In the genomic region with DNA sequence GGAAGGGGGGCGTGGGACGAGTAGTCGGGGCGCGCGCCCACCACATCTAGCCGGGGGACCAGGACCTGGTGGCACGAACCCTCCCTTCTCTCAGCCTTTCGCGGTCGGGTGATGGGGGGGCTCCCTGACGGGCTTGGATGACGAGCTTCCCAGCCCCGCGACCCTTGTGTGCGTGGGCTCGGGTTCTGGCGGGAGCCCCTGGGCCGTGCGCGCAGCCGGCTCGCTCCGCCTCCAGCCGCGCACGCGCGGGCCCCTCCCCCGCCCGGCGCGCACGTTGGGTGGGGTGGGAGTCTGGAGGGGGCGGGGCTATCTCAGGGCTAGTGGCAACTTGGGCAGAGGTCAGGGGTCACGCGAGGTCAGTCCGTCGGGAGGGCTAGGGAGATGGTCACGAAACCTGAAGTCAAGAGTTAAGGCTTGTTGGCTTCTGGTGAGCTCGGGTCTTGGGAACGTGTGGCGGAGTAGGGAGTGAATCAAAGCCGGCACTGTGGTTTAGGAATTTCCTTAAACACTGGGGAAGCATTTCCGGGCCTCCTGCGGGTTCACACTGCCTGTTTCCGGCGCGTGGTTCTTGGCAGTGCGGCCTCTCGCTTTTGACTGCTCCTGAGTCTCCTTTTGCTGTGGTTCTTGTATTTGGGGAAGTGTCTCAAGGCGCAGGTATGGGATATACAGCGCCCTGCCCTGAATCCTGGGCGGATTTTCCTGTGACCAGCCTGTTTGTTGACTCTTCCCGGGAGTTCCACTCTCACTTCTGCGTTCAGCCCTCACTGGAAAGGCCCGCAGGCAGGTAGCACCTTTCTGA, we compare ENCODE assay signal across 8 cellular contexts. TPM values are rescaled to one million over a fixed set of nuclear protein-coding genes. Genes with fewer than 3 reads are reported as not detected.
DNase-seq lines count a peak whose midpoint lies in the region; ATAC-seq and TF ChIP-seq lines count a peak whose summit lies in the region.

A gene (plus strand): TSS at position 356 of the 799 bp plus-strand sequence. CDS start 1,654 bp downstream, outside the sequence.

- peak within 1 kb of the TSS; percentile 93 for H3K4me3 ChIP-seq in AG04450 (ENCODE audit: low read depth, low read length)

- H3K9me3 Mint-ChIP-seq in central memory CD8-positive, alpha-beta T cell = no peaks in the 10 kb centered on the region

- peaks cover 26% of the 10 kb centered on the region for H3K4me1 Mint-ChIP-seq in central memory CD8-positive, alpha-beta T cell

- H3K9me3 ChIP-seq in AG04450 (ENCODE audit: control insufficient read depth, insufficient read depth, low read length) = no peaks in the 10 kb centered on the region; the same call in 1 of the 2 replicates

- no peaks in the 10 kb centered on the region for H3K27me3 ChIP-seq in AG04450 (ENCODE audit: control insufficient read depth, insufficient read depth, low read length)

- H3K27ac Mint-ChIP-seq in central memory CD8-positive, alpha-beta T cell (ENCODE audit: low read depth) = peak within 1 kb of the TSS; percentile 100

- DNase-seq in AG04450 (ENCODE audit: low read depth, low spot score) (peak; percentile 20), NCI-H2227 treated with DMSO at 0.1 percent for 48 hours (lab: John Stamatoyannopoulos, UW) (peak; percentile 88), islet precursor cell (peak; percentile 93)
- DNase-seq in activated CD4-positive, CD25-positive, alpha-beta regulatory T cell treated with anti-CD3 and anti-CD28 coated beads, Interleukin-2, amount 50 U/mL, for 72 hours = peak; percentile 90
- DNase-seq in central memory CD8-positive, alpha-beta T cell (ENCODE audit: low spot score in 2 of 2) = peak; percentile 15 to 60
- peak; percentile 77 to 89 for DNase-seq in stimulated activated CD4-positive, alpha-beta T cell treated with anti-CD3 and anti-CD28 coated beads, Interleukin-12 subunit alpha, Interleukin-12 subunit beta, amount 100 ng/mL, for 24 hours (ENCODE audit: low read depth in 2 of 2)

- H3K27ac ChIP-seq in AG04450 (ENCODE audit: low read depth, low read length) = peak within 1 kb of the TSS; percentile 100

- no peak for TF ChIP-seq CTCF in AG04450 (IDR thresholded peaks at IDR 0.05; ENCODE audit: low read depth, low read length)

- peaks cover 52% of the 10 kb centered on the region for H3K36me3 Mint-ChIP-seq in central memory CD8-positive, alpha-beta T cell (ENCODE audit: insufficient read depth)

- CTCF ChIA-PET in AG04450 (lab: Charles Lee) = no interaction called here

- H3K27me3 Mint-ChIP-seq in central memory CD8-positive, alpha-beta T cell = no peaks in the 10 kb centered on the region

- ATAC-seq in GM18873 (IDR thresholded peaks at IDR 0.05; ENCODE audit: low FRiP score, unreplicated experiment) (peak; percentile 18), HG03139 (IDR thresholded peaks at IDR 0.05; ENCODE audit: unreplicated experiment) (peak; percentile 24)
- peak; percentile 10 for ATAC-seq in central memory CD8-positive, alpha-beta T cell (replicated peaks; ENCODE audit: extremely low read depth, poor library complexity, severe bottlenecking)

- peak within 1 kb of the TSS; percentile 96 for H3K4me3 Mint-ChIP-seq in central memory CD8-positive, alpha-beta T cell

- POLR2A ChIA-PET in AG04450 (lab: Yijun Ruan, JAX) = interaction anchor here (0.6 kb wide), 3 partner anchors 26 to 49 kb away, joined by 3 to 9 read pairs (median 6); no protein-coding TSS in a partner anchor

RNA-seq across cellular contexts. Expression of the gene that starts here (rescaled TPM):
- 3.1 and 5.8 TPM in 2 replicates for polyA plus RNA-seq in AG04450 (2011; rRNA removed)
- 12.3 and 17.1 TPM in 2 replicates for polyA minus RNA-seq in AG04450 (2011; rRNA and poly(A)+ RNA removed)

Comparison
In these comparisons a context has a peak if more than half of its experiments do, and no peak if none do; other contexts are left out.
1. Peak in every context shown above with its lines: DNase-seq, ATAC-seq, H3K4me3 ChIP-seq and H3K27ac ChIP-seq.
2. DNase-seq: peak in every context shown above with its lines; median percentile 93 in islet precursor cell; 90 in activated CD4-positive, CD25-positive, alpha-beta regulatory T cell treated with anti-CD3 and anti-CD28 coated beads, Interleukin-2, amount 50 U/mL, for 72 hours; 88 in NCI-H2227 treated with DMSO at 0.1 percent for 48 hours; 83 in stimulated activated CD4-positive, alpha-beta T cell treated with anti-CD3 and anti-CD28 coated beads, Interleukin-12 subunit alpha, Interleukin-12 subunit beta, amount 100 ng/mL, for 24 hours; 38 in central memory CD8-positive, alpha-beta T cell; 20 in AG04450.